In the genomic region with DNA sequence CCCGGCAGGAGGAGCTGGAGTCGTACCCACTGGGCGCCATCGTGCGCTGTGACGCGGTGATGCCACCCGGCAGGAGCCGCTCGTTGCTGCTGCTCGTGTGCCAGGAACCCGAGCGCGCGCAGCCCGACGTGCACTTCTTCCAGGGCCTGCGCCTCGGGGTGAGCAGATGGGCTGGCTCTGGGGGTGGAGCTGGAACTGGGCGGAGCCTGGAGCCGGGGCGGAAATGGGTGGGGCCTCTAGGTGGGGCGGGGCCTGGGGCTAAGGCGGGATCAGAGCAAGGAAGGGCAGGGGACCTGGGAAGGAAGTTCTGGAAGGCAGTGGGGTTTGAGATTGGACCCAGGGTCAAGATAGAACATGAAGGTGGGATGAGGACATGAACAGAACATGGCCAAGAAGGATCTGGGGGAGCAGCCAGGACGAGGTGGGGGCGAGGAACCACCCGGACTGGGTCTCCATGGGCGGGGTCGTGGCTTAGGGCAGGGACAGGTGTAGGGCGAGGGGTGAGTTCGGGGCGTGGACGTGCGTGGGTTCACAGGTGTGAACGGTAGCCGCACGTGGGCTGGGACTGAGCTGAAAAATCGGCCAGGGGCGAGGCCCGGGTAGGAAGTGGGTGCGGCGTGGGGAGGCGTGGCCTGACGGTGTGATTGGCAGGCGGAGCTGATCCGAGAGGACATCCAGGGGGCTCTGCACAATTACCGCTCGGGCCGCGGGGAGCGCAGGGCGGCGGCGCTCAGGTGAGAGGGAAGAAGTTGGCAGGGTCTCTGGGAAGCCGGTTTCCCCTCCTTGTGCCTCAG, we compare ENCODE assay signal across 8 cellular contexts. TPM values are rescaled to one million over a fixed set of nuclear protein-coding genes. Genes with fewer than 3 reads are reported as not detected.
DNase-seq lines count a peak whose midpoint lies in the region; ATAC-seq lines count a peak whose summit lies in the region.

No MANE protein-coding gene starts in this region.

- peak overlapping the region; percentile 31 for H3K4me3 ChIP-seq in mesendoderm (ENCODE audit: low read length)

- H3K23ac ChIP-seq in mesendoderm (ENCODE audit: low read length): peak overlapping the region; percentile 70

- peak; percentile 59 to 62 for ATAC-seq in stimulated activated naive B cell treated with anti-CD40 and anti-IgM and Interleukin-4, amounts not matched to agents 10 μg/mL and 1 μg/mL and 100 μg/mL, for 72 hours (replicated peaks)
- ATAC-seq in HG02571 (IDR thresholded peaks at IDR 0.05; ENCODE audit: unreplicated experiment): no peak

- DNase-seq in SIG-M5 treated with dmso at 0.1 percent for 504 hours (lab: John Stamatoyannopoulos, UW; ENCODE audit: unreplicated experiment): peak; percentile 80
- DNase-seq in SIG-M5 (lab: John Stamatoyannopoulos, UW): no peak
- peak; percentile 90 for DNase-seq in NCI-H2196 (lab: John Stamatoyannopoulos, UW; ENCODE audit: unreplicated experiment)
- DNase-seq in activated CD4-positive, alpha-beta T cell treated with anti-CD3 and anti-CD28 coated beads for 4 hours: peak; percentile 36 to 40
- DNase-seq in effector CD4-positive, alpha-beta T cell: peak; percentile 14
- DNase-seq in mesendoderm: peak; percentile 89
- DNase-seq in stimulated activated naive B cell treated with anti-CD40 and anti-IgM and Interleukin-4, amounts not matched to agents 10 μg/mL and 1 μg/mL and 100 μg/mL, for 72 hours: peak; percentile 33

- peak overlapping the region; percentile 25 for H2AK5ac ChIP-seq in mesendoderm (ENCODE audit: low read length)

- peak overlapping the region; percentile 81 to 82 for H3K4me3 Mint-ChIP-seq in stimulated activated naive B cell treated with anti-CD40 and anti-IgM and Interleukin-4, amounts not matched to agents 10 μg/mL and 1 μg/mL and 100 μg/mL, for 72 hours

- H3K9me3 Mint-ChIP-seq in stimulated activated naive B cell treated with anti-CD40 and anti-IgM and Interleukin-4, amounts not matched to agents 10 μg/mL and 1 μg/mL and 100 μg/mL, for 72 hours: peaks cover 9 to 11% of the 10 kb centered on the region in 2 donors

- H4K5ac ChIP-seq in mesendoderm (ENCODE audit: low read length): no peak overlapping the region

- peak overlapping the region; percentile 96 for H3K56ac ChIP-seq in mesendoderm (ENCODE audit: low read length)

- peak overlapping the region; percentile 89 for H3K4me2 ChIP-seq in mesendoderm (ENCODE audit: low read length)

- no peak overlapping the region for H3K4ac ChIP-seq in mesendoderm (ENCODE audit: low read depth, low read length)

- no peaks in the 10 kb centered on the region for H3K4me1 ChIP-seq in mesendoderm (ENCODE audit: control insufficient read depth, low read depth, low read length)

- peak overlapping the region; percentile 87 for H3K9ac ChIP-seq in mesendoderm (ENCODE audit: low read length)

- no peaks in the 10 kb centered on the region for H3K79me1 ChIP-seq in mesendoderm (ENCODE audit: low read length)

- peaks cover 81 to 88% of the 10 kb centered on the region in 2 donors for H3K27me3 Mint-ChIP-seq in stimulated activated naive B cell treated with anti-CD40 and anti-IgM and Interleukin-4, amounts not matched to agents 10 μg/mL and 1 μg/mL and 100 μg/mL, for 72 hours

- no peaks in the 10 kb centered on the region for H3K27me3 ChIP-seq in mesendoderm (ENCODE audit: insufficient read depth, low read length, poor library complexity)

- H3K36me3 ChIP-seq in mesendoderm (ENCODE audit: control insufficient read depth, insufficient read depth, low read length): no peaks in the 10 kb centered on the region

- peaks cover 23 to 38% of the 10 kb centered on the region in 2 donors for H3K4me1 Mint-ChIP-seq in stimulated activated naive B cell treated with anti-CD40 and anti-IgM and Interleukin-4, amounts not matched to agents 10 μg/mL and 1 μg/mL and 100 μg/mL, for 72 hours

- peak overlapping the region; percentile 8 for H3K27ac ChIP-seq in mesendoderm (ENCODE audit: low read depth, low read length)

- H4K8ac ChIP-seq in mesendoderm (ENCODE audit: low read depth, low read length): no peak overlapping the region

- no peak overlapping the region for H3K18ac ChIP-seq in mesendoderm (ENCODE audit: low read length)

- peak overlapping the region; percentile 83 for H2BK5ac ChIP-seq in mesendoderm (ENCODE audit: low read length)

- H3K36me3 Mint-ChIP-seq in stimulated activated naive B cell treated with anti-CD40 and anti-IgM and Interleukin-4, amounts not matched to agents 10 μg/mL and 1 μg/mL and 100 μg/mL, for 72 hours: peaks cover 4% of the 10 kb centered on the region in 2 donors

- no peak overlapping the region for H2BK15ac ChIP-seq in mesendoderm (replicated peaks; ENCODE audit: low read depth)

- no peaks in the 10 kb centered on the region for H3K79me2 ChIP-seq in mesendoderm (ENCODE audit: control insufficient read depth, insufficient read depth, low read length)

- no CpG with 5 or more reads among the region's 55 CpGs for WGBS in mesendoderm (ENCODE audit: extremely low coverage, insufficient coverage, low lambda C conversion rate)

- no peak overlapping the region for H2BK120ac ChIP-seq in mesendoderm (ENCODE audit: low read depth, low read length)

- H3K27ac Mint-ChIP-seq in stimulated activated naive B cell treated with anti-CD40 and anti-IgM and Interleukin-4, amounts not matched to agents 10 μg/mL and 1 μg/mL and 100 μg/mL, for 72 hours: peak overlapping the region; percentile 81

RNA-seq across cellular contexts. Expression of a gene that starts 4.6 kb away (rescaled TPM):
- polyA plus RNA-seq in mesendoderm (2013, experiment 1 of 2): 13.8 TPM
- 11.6 TPM for polyA plus RNA-seq in mesendoderm (2013, experiment 2 of 2)

RNA-seq across cellular contexts. Expression of a gene that starts 17.4 kb away (rescaled TPM):
- 14.3 TPM for polyA plus RNA-seq in mesendoderm (2013, experiment 1 of 2)
- polyA plus RNA-seq in mesendoderm (2013, experiment 2 of 2): 14.3 TPM

RNA-seq across cellular contexts. Expression of a gene that starts 37.1 kb away (rescaled TPM):
- polyA plus RNA-seq in mesendoderm (2013, experiment 1 of 2): 42.5 TPM
- 43.2 TPM for polyA plus RNA-seq in mesendoderm (2013, experiment 2 of 2)

RNA-seq across cellular contexts. Expression of a gene that starts 42.3 kb away (rescaled TPM):
- 0.10 TPM for polyA plus RNA-seq in mesendoderm (2013, experiment 1 of 2)
- polyA plus RNA-seq in mesendoderm (2013, experiment 2 of 2): 0.04 TPM
